Comparison of ENCODE assay signal across 1 cellular context in genomic region chr16:81008151-81008789, GRCh38.
TF ChIP-seq lines count a peak whose summit lies in the region.

No MANE protein-coding gene starts in this region.

TF ChIP-seq in GM12878, 131 proteins besides CTCF, POLR2A, EP300 and RAD21:
- TF ChIP-seq YBX1 (IDR thresholded peaks at IDR 0.05) (no peak), ATF3 (IDR thresholded peaks at IDR 0.05; ENCODE audit: borderline replicate concordance, extremely low read depth, low read depth, low read length) (no peak)
